In the genomic region with DNA sequence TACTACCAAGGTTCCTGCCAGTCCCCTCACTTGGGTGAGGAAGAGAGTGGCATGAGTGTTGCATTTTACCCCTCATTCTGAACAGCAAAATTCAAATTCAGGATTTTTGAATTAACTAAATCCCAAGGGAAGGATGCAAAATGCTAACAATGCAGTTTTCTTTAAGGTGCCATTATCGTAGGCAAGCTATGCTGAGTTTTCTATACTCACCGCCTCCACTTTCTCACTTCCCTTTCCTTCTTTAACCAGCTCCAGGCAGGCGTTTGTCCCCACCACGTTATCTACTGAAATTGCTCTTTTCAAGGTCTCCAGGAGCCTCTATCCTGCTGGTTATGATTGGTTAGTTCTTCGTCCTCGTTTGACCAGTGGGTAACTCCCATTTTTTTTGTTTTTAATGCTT, we compare ENCODE assay signal across 14 cellular contexts. TPM values are rescaled to one million over a fixed set of nuclear protein-coding genes. Genes with fewer than 3 reads are reported as not detected.
DNase-seq lines count a peak whose midpoint lies in the region; ATAC-seq and TF ChIP-seq lines count a peak whose summit lies in the region.
"Had no signal": no experiment of that assay in that cellular context is flagged by ENCODE, and none has a peak within 500 bp of the region (broad histone marks: within the 10 kb centered on the region; RNA-seq: fewer than 3 reads in every experiment).

No MANE protein-coding gene starts in this region.

- H3K27ac ChIP-seq in PC-3 (ENCODE audit: low read length) = no peak overlapping the region
- H3K27ac ChIP-seq: C4-2B, skin epidermis, VCaP had no signal

- no peak overlapping the region for H3K4me2 ChIP-seq in PC-3 (ENCODE audit: low read length)

- no peaks in the 10 kb centered on the region for H3K79me2 ChIP-seq in PC-3 (ENCODE audit: low read length)

- POLR2A ChIA-PET in PC-3 (lab: Charles Lee; ENCODE audit: unreplicated experiment) = no interaction called here

- TF ChIP-seq CTCF in PC-3 (conservative IDR thresholded peaks at IDR 0.05; ENCODE audit: low read depth, low read length) = no peak

- ATAC-seq in GM18519 (IDR thresholded peaks at IDR 0.05; ENCODE audit: low FRiP score, unreplicated experiment) (peak; percentile 94), GM21367 (IDR thresholded peaks at IDR 0.05; ENCODE audit: unreplicated experiment) (peak; percentile 96), HG03025 (IDR thresholded peaks at IDR 0.05; ENCODE audit: low FRiP score, unreplicated experiment) (peak; percentile 94), PC-3 (no peak), HG03196 (IDR thresholded peaks at IDR 0.05; ENCODE audit: unreplicated experiment) (no peak)
- ATAC-seq: naive thymus-derived CD4-positive, alpha-beta T cell had no signal

- H4K20me1 ChIP-seq in PC-3 (ENCODE audit: low read length) = no peaks in the 10 kb centered on the region

- DNase-seq in PC-3 = no peak
- DNase-seq in NCI-H1694 (lab: John Stamatoyannopoulos, UW) = no peak
- no peak for DNase-seq in stimulated activated CD4-positive, alpha-beta T cell treated with anti-CD3 and anti-CD28 coated beads, Interleukin-4, amount 100 ng/mL, for 4 hours
- no peak for DNase-seq in NCI-H2029 (lab: John Stamatoyannopoulos, UW)
- DNase-seq: naive thymus-derived CD4-positive, alpha-beta T cell; NCI-H2171 had no signal

- H3K9me2 ChIP-seq in PC-3 (replicated peaks; ENCODE audit: low read length) = no peaks in the 10 kb centered on the region

- no peaks in the 10 kb centered on the region for H3K9me3 ChIP-seq in PC-3 (ENCODE audit: low read length)

- no peaks in the 10 kb centered on the region for H3F3A ChIP-seq in PC-3 (ENCODE audit: low read length, unreplicated experiment)

- no peaks in the 10 kb centered on the region for H3K4me1 ChIP-seq in PC-3 (ENCODE audit: insufficient read depth, low read length)

- intact Hi-C loops in PC-3 (cut with micrococcal nuclease) = no loop called here

- peak overlapping the region; percentile 32; the same call in 1 of the 2 replicates for H2AFZ ChIP-seq in PC-3 (ENCODE audit: low read length)

- H3K36me3 ChIP-seq in PC-3 (ENCODE audit: low read depth, low read length) = no peaks in the 10 kb centered on the region

- no TSS peak for BruUV-seq in PC-3 (replicated peaks; lab: Mats Ljungman, UMichigan)

- no peak overlapping the region for H3K4me3 ChIP-seq in PC-3 (ENCODE audit: low read length)
- H3K4me3 ChIP-seq: skin epidermis had no signal

- H3K27me3 ChIP-seq in PC-3 (ENCODE audit: low read length) = no peaks in the 10 kb centered on the region

- no peak overlapping the region for H3K9ac ChIP-seq in PC-3 (ENCODE audit: low read length)

- CTCF ChIA-PET in PC-3 (lab: Charles Lee) = no interaction called here

RNA-seq across cellular contexts. Expression of a gene that starts 1.8 kb away (rescaled TPM):
- total RNA-seq in PC-3 (2014; rRNA removed) = not detected in 2 replicates
- total RNA-seq: dermis microvascular lymphatic vessel endothelial cell had no signal

Comparison
In these comparisons a context has a peak if more than half of its experiments do, and no peak if none do; other contexts are left out.
1. ATAC-seq: peak in GM18519 (single experiment), GM21367 (single experiment) and HG03025 (single experiment); none in PC-3 (single experiment) and HG03196 (single experiment).